In genomic region chr7:39198556-39198955, GRCh38 we compare ENCODE assay signal across 7 cellular contexts.
"Had no signal": no experiment of that assay in that cellular context is flagged by ENCODE, and none has a peak within 500 bp of the region (broad histone marks: within the 10 kb centered on the region; RNA-seq: fewer than 3 reads in every experiment).

No MANE protein-coding gene starts in this region.

- H3K9me3 Mint-ChIP-seq: IgD-negative memory B cell had no signal

- H3K27me3 Mint-ChIP-seq: IgD-negative memory B cell had no signal

- H3K27ac Mint-ChIP-seq: HFFc6, IgD-negative memory B cell had no signal

- H3K27ac ChIP-seq: HL-60 had no signal

- H3K4me3 Mint-ChIP-seq: HFFc6, IgD-negative memory B cell had no signal

- DNase-seq: GOT3, H7, HFFc6, KBM-7 had no signal

- H3K4me1 Mint-ChIP-seq: IgD-negative memory B cell had no signal

- H3K9me3 ChIP-seq: HAP-1 had no signal

- H3K36me3 Mint-ChIP-seq: IgD-negative memory B cell had no signal

- H3K4me3 ChIP-seq: HAP-1 had no signal

- H3K36me3 ChIP-seq: HAP-1 had no signal
